31 cellular contexts compared by ENCODE assay signal in genomic region chr16:31206776-31207175, GRCh38. TPM values are rescaled to one million over a fixed set of nuclear protein-coding genes. Genes with fewer than 3 reads are reported as not detected.
"Had no signal": no experiment of that assay in that cellular context is flagged by ENCODE, and none has a peak within 500 bp of the region (broad histone marks: within the 10 kb centered on the region; RNA-seq: fewer than 3 reads in every experiment).

No MANE protein-coding gene starts in this region.

- H3K27ac Mint-ChIP-seq: activated B cell treated with CpG ODN at 0.5 μM for 24 hours; activated CD4-positive, alpha-beta T cell treated with anti-CD3 and anti-CD28 coated beads for 36 hours; activated CD8-positive, alpha-beta memory T cell treated with anti-CD3 and anti-CD28 coated beads, Interleukin-2, amount 10 ng/mL, durations not matched to agents 7 days and 5 days; activated CD8-positive, alpha-beta T cell treated with anti-CD3 and anti-CD28 coated beads, Interleukin-2, amount 10 ng/mL, durations not matched to agents 7 days and 5 days; nephron; stimulated activated naive B cell treated with anti-CD40 and anti-IgM and Interleukin-4, amounts not matched to agents 10 μg/mL and 1 μg/mL and 100 μg/mL, for 72 hours; T-helper 2 cell treated with Interferon-gamma antibody and Interleukin-4, amounts not matched to agents 5 μg/mL and 100 μg/mL, for 36 hours had no signal

- DNase-seq: activated B cell treated with CpG ODN at 0.5 μM for 24 hours; activated CD4-positive, alpha-beta T cell treated with anti-CD3 and anti-CD28 coated beads for 36 hours; activated CD8-positive, alpha-beta memory T cell treated with anti-CD3 and anti-CD28 coated beads, Interleukin-2, amount 10 ng/mL, durations not matched to agents 7 days and 5 days; activated CD8-positive, alpha-beta T cell treated with anti-CD3 and anti-CD28 coated beads, Interleukin-2, amount 10 ng/mL, durations not matched to agents 7 days and 5 days; activated gamma-delta T cell treated with Interleukin-2 at 50 U/mL for 16 hours; activated naive CD4-positive, alpha-beta T cell treated with anti-CD3 and anti-CD28 coated beads, Interleukin-2, amount 50 U/mL, for 16 hours; cerebellar nuclear complex; effector memory CD8-positive, alpha-beta T cell; gastrocnemius medialis; left ventricle myocardium inferior; retina; sigmoid colon; stimulated activated CD4-positive, alpha-beta T cell treated with anti-CD3 and anti-CD28 coated beads, Interleukin-1b, Interleukin-23, amount 100 ng/mL, for 48 hours; stimulated activated CD4-positive, alpha-beta T cell treated with anti-CD3 and anti-CD28 coated beads, Interleukin-4, amount 100 ng/mL, for 4 hours; stimulated activated CD8-positive, alpha-beta memory T cell treated with anti-CD3 and anti-CD28 coated beads, Interleukin-4, amount 100 ng/mL, for 48 hours; stimulated activated naive B cell treated with anti-CD40 and anti-IgM and Interleukin-4, amounts not matched to agents 10 μg/mL and 1 μg/mL and 100 μg/mL, for 72 hours; stomach; T-helper 1 cell; tibial artery; upper lobe of right lung had no signal

- H3K9me3 Mint-ChIP-seq: activated B cell treated with CpG ODN at 0.5 μM for 24 hours; effector memory CD8-positive, alpha-beta T cell; nephron; T-helper 2 cell treated with Interferon-gamma antibody and Interleukin-4, amounts not matched to agents 5 μg/mL and 100 μg/mL, for 36 hours had no signal

- H3K9me3 ChIP-seq: gastrocnemius medialis, left ventricle myocardium inferior, neutrophil, prostate gland, sigmoid colon, stomach, tibial artery, upper lobe of right lung had no signal

- H3K4me3 ChIP-seq: coronary artery, gastrocnemius medialis, hepatocyte, left ventricle myocardium inferior, prostate gland, sigmoid colon, smooth muscle cell, stomach, tibial artery, upper lobe of right lung had no signal

- ATAC-seq: activated CD4-positive, alpha-beta T cell treated with anti-CD3 and anti-CD28 coated beads for 36 hours; activated CD8-positive, alpha-beta memory T cell treated with anti-CD3 and anti-CD28 coated beads, Interleukin-2, amount 10 ng/mL, durations not matched to agents 7 days and 5 days; activated CD8-positive, alpha-beta T cell treated with anti-CD3 and anti-CD28 coated beads, Interleukin-2, amount 10 ng/mL, durations not matched to agents 7 days and 5 days; effector memory CD8-positive, alpha-beta T cell; gastrocnemius medialis; stimulated activated naive B cell treated with anti-CD40 and anti-IgM and Interleukin-4, amounts not matched to agents 10 μg/mL and 1 μg/mL and 100 μg/mL, for 72 hours; upper lobe of right lung had no signal

- H3K27ac ChIP-seq: coronary artery, gastrocnemius medialis, hepatocyte, left ventricle myocardium inferior, neutrophil, prostate gland, sigmoid colon, stomach, tibial artery, upper lobe of right lung had no signal

- H3K36me3 ChIP-seq: gastrocnemius medialis, left ventricle myocardium inferior, neutrophil, prostate gland, sigmoid colon, stomach, tibial artery, upper lobe of right lung had no signal

- H3K4me1 ChIP-seq: prostate gland had no signal

- H3K27me3 Mint-ChIP-seq: activated B cell treated with CpG ODN at 0.5 μM for 24 hours; effector memory CD8-positive, alpha-beta T cell; stimulated activated naive B cell treated with anti-CD40 and anti-IgM and Interleukin-4, amounts not matched to agents 10 μg/mL and 1 μg/mL and 100 μg/mL, for 72 hours had no signal

- H3K4me3 Mint-ChIP-seq: activated B cell treated with CpG ODN at 0.5 μM for 24 hours; activated CD4-positive, alpha-beta T cell treated with anti-CD3 and anti-CD28 coated beads for 36 hours; activated CD8-positive, alpha-beta memory T cell treated with anti-CD3 and anti-CD28 coated beads, Interleukin-2, amount 10 ng/mL, durations not matched to agents 7 days and 5 days; activated CD8-positive, alpha-beta T cell treated with anti-CD3 and anti-CD28 coated beads, Interleukin-2, amount 10 ng/mL, durations not matched to agents 7 days and 5 days; effector memory CD8-positive, alpha-beta T cell; nephron; stimulated activated naive B cell treated with anti-CD40 and anti-IgM and Interleukin-4, amounts not matched to agents 10 μg/mL and 1 μg/mL and 100 μg/mL, for 72 hours; T-helper 2 cell treated with Interferon-gamma antibody and Interleukin-4, amounts not matched to agents 5 μg/mL and 100 μg/mL, for 36 hours had no signal

- H3K27me3 ChIP-seq: gastrocnemius medialis, upper lobe of right lung had no signal

- H3K36me3 Mint-ChIP-seq: stimulated activated naive B cell treated with anti-CD40 and anti-IgM and Interleukin-4, amounts not matched to agents 10 μg/mL and 1 μg/mL and 100 μg/mL, for 72 hours had no signal

RNA-seq across cellular contexts. Expression of gene TRIM72, which starts 7.1 kb away (rescaled TPM):
- total RNA-seq: activated CD8-positive, alpha-beta memory T cell treated with anti-CD3 and anti-CD28 coated beads, Interleukin-2, amount 10 ng/mL, durations not matched to agents 7 days and 5 days; activated CD8-positive, alpha-beta T cell treated with anti-CD3 and anti-CD28 coated beads, Interleukin-2, amount 10 ng/mL, durations not matched to agents 7 days and 5 days; hepatocyte; lung microvascular endothelial cell; osteocyte had no signal

RNA-seq across cellular contexts. Expression of gene PYDC1, which starts 10.2 kb away (rescaled TPM):
- total RNA-seq: activated B cell treated with CpG ODN at 0.5 μM for 24 hours; activated CD4-positive, alpha-beta T cell treated with anti-CD3 and anti-CD28 coated beads for 36 hours; activated CD8-positive, alpha-beta memory T cell treated with anti-CD3 and anti-CD28 coated beads, Interleukin-2, amount 10 ng/mL, durations not matched to agents 7 days and 5 days; activated CD8-positive, alpha-beta T cell treated with anti-CD3 and anti-CD28 coated beads, Interleukin-2, amount 10 ng/mL, durations not matched to agents 7 days and 5 days; gastrocnemius medialis; hepatocyte; left ventricle myocardium inferior; lung microvascular endothelial cell; mesenteric fat pad; mucosa of gallbladder; osteocyte; prostate gland; sigmoid colon; smooth muscle cell; stomach; upper lobe of right lung had no signal

RNA-seq across cellular contexts. Expression of gene ITGAM, which starts 53.0 kb away (rescaled TPM):
- total RNA-seq: lung microvascular endothelial cell, osteocyte, smooth muscle cell had no signal
